Comparison of ENCODE assay signal across 7 cellular contexts in the genomic region with DNA sequence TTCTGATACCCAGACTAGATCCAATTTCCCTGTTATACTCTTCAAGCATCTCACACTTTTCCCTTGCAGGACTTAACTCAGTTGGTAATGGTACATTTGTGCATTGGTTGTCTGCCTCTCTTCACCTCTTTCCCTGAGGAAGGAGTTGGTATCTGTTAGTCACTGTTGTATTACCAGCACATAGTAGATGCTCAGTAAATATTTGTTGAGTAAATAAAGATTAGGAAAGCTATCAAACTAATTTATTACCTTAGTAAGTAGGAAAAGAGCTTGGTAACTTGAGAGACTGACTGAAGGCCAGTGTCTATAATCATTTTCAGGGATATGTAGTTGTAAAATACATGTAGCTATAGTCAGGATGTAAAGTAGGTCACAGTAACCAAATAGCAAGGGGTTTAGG. TPM values are rescaled to one million over a fixed set of nuclear protein-coding genes. Genes with fewer than 3 reads are reported as not detected.
"Had no signal": no experiment of that assay in that cellular context is flagged by ENCODE, and none has a peak within 500 bp of the region (broad histone marks: within the 10 kb centered on the region; RNA-seq: fewer than 3 reads in every experiment).

No MANE protein-coding gene starts in this region.

RNA-seq across cellular contexts. Expression of gene FBXW10, which starts 53.0 kb away (rescaled TPM):
- total RNA-seq: activated CD4-positive, alpha-beta memory T cell treated with anti-CD3 and anti-CD28 coated beads for 36 hours; activated CD8-positive, alpha-beta T cell treated with anti-CD3 and anti-CD28 coated beads for 36 hours; activated naive CD4-positive, alpha-beta T cell treated with anti-CD3 and anti-CD28 coated beads, Interleukin-2, amount 50 U/mL, for 72 hours; activated naive CD8-positive, alpha-beta T cell treated with anti-CD3 and anti-CD28 coated beads, Interleukin-2, amount 10 ng/mL, durations not matched to agents 7 days and 5 days; activated T-helper 1 cell treated with anti-CD3 and anti-CD28 coated beads, Interleukin-12 subunit alpha, Interleukin-12 subunit beta, Interleukin-2, Interleukin-4 antibody, amounts not matched to agents 30 ng/mL and 10 ng/mL and 1 ng/mL, durations not matched to agents 14 hours and 24 hours and 36 hours; ascending aorta; bronchial epithelial cell had no signal
